ENCODE assay signal across 11 cellular contexts in genomic region chr4:73917081-73917501, GRCh38. TPM values are rescaled to one million over a fixed set of nuclear protein-coding genes. Genes with fewer than 3 reads are reported as not detected.
DNase-seq lines count a peak whose midpoint lies in the region; TF ChIP-seq lines count a peak whose summit lies in the region.
"Had no signal": no experiment of that assay in that cellular context is flagged by ENCODE, and none has a peak within 500 bp of the region (broad histone marks: within the 10 kb centered on the region; RNA-seq: fewer than 3 reads in every experiment).

No MANE protein-coding gene starts in this region.

- peak; percentile 98 for DNase-seq in H4 (ENCODE audit: low spot score)
- DNase-seq in T1000 (lab: John Stamatoyannopoulos, UW) = peak; percentile 23
- DNase-seq in fibroblast of villous mesenchyme (ENCODE audit: low read depth) = peak; percentile 99
- DNase-seq in smooth muscle cell (lab: John Stamatoyannopoulos, UW; ENCODE audit: unreplicated experiment) = no peak
- no peak for DNase-seq in posterior vena cava (ENCODE audit: low spot score)
- no peak for DNase-seq in H9
- no peak for DNase-seq in type B pancreatic cell (ENCODE audit: extremely low spot score, unreplicated experiment)
- DNase-seq: glutamatergic neuron, Kasumi-1, NCI-H774, T-helper 9 cell had no signal

- no peak overlapping the region for H2AFZ ChIP-seq in smooth muscle cell (ENCODE audit: low read depth)
- no peak overlapping the region for H2AFZ ChIP-seq in H9 (ENCODE audit: low read length)

- H3K9ac ChIP-seq in smooth muscle cell (ENCODE audit: low read depth) = peak overlapping the region; percentile 66
- no peak overlapping the region for H3K9ac ChIP-seq in H9 (ENCODE audit: extremely low read depth, insufficient read length, low read length)

- H2BK20ac ChIP-seq in H9 (ENCODE audit: low read depth, low read length, poor library complexity, severe bottlenecking) = no peak overlapping the region

- no peak overlapping the region for H4K5ac ChIP-seq in H9 (ENCODE audit: insufficient read length, low read depth, low read length)

- no peak overlapping the region for H3T11ph ChIP-seq in H9 (ENCODE audit: low read length)

- H3K9me3 ChIP-seq in smooth muscle cell (replicated peaks; ENCODE audit: low read depth) (no peaks in the 10 kb centered on the region), H9 (ENCODE audit: control insufficient read depth, low read depth, low read length) (no peaks in the 10 kb centered on the region)

- no peaks in the 10 kb centered on the region for H3K23me2 ChIP-seq in H9 (ENCODE audit: insufficient read length, low read depth, low read length, poor library complexity, severe bottlenecking)

- H3K79me2 ChIP-seq in smooth muscle cell (ENCODE audit: low read depth) (no peaks in the 10 kb centered on the region), H9 (ENCODE audit: insufficient read depth, low read length) (no peaks in the 10 kb centered on the region)

- no peak overlapping the region for H2BK15ac ChIP-seq in H9 (ENCODE audit: low read depth, low read length)

- no peak overlapping the region for H2BK5ac ChIP-seq in H9 (ENCODE audit: insufficient read length, low read length)

- peak overlapping the region; percentile 96 for H3K27ac ChIP-seq in smooth muscle cell (ENCODE audit: low read depth)
- H3K27ac ChIP-seq in H9 (ENCODE audit: insufficient read length, low read depth, low read length) = no peak overlapping the region

- no peak overlapping the region for H3K18ac ChIP-seq in H9 (ENCODE audit: insufficient read length, low read depth, low read length)

- H3K4me3 Mint-ChIP-seq in H9 (no peak overlapping the region), type B pancreatic cell (no peak overlapping the region)

- H3K4me2 ChIP-seq in smooth muscle cell (peak overlapping the region; percentile 54), H9 (ENCODE audit: insufficient read depth, insufficient read length, low read length) (no peak overlapping the region)

- H3K4me1 ChIP-seq in smooth muscle cell (ENCODE audit: low read depth) = peaks cover 10% of the 10 kb centered on the region
- H3K4me1 ChIP-seq in H9 (ENCODE audit: insufficient read depth, low read length) = no peaks in the 10 kb centered on the region

- H3K27me3 ChIP-seq in smooth muscle cell (ENCODE audit: low read depth) = no peaks in the 10 kb centered on the region
- H3K27me3 ChIP-seq in H9 (ENCODE audit: insufficient read depth, low read length) = no peaks in the 10 kb centered on the region

- intact Hi-C loops in posterior vena cava (cut with DNase I) = no loop called here

- H3K36me3 Mint-ChIP-seq in H9 (ENCODE audit: insufficient read depth in 1 of 3, low read depth in 3 of 3) = no peaks in the 10 kb centered on the region
- no peaks in the 10 kb centered on the region for H3K36me3 Mint-ChIP-seq in type B pancreatic cell

- 14% methylated on average over 2 of the region's 2 CpGs for WGBS in smooth muscle cell (ENCODE audit: low lambda C conversion rate)
- no CpG with 5 or more reads among the region's 2 CpGs for WGBS in H9 (ENCODE audit: extremely low coverage, insufficient read length, low lambda C conversion rate)

- H3K79me1 ChIP-seq in H9 (ENCODE audit: insufficient read depth, low read depth, low read length, poor library complexity, severe bottlenecking) = no peaks in the 10 kb centered on the region

- H3K4ac ChIP-seq in H9 (ENCODE audit: low read depth, low read length) = no peak overlapping the region

- no peak overlapping the region for H4K8ac ChIP-seq in H9 (replicated peaks; ENCODE audit: insufficient read length, low read depth, low read length)

- no peak overlapping the region for H4K91ac ChIP-seq in H9 (ENCODE audit: insufficient read length, low read depth, low read length)

- H4K20me1 ChIP-seq in smooth muscle cell (ENCODE audit: low read depth) (no peaks in the 10 kb centered on the region), H9 (ENCODE audit: control insufficient read depth, insufficient read depth, insufficient read length) (no peaks in the 10 kb centered on the region)

- peaks cover 13% of the 10 kb centered on the region for H3F3A ChIP-seq in smooth muscle cell (ENCODE audit: low read depth)

- H3K14ac ChIP-seq in H9 (ENCODE audit: insufficient read depth, low read length) = no peak overlapping the region

- H3K36me3 ChIP-seq in smooth muscle cell (ENCODE audit: low read depth) = no peaks in the 10 kb centered on the region

- H3K4me3 ChIP-seq in fibroblast of villous mesenchyme (ENCODE audit: low read depth, low read length) = no peak overlapping the region
- no peak overlapping the region for H3K4me3 ChIP-seq in smooth muscle cell

- no peak overlapping the region for H2BK120ac ChIP-seq in H9 (ENCODE audit: low read depth, low read length, poor library complexity, severe bottlenecking)

- TF ChIP-seq CTCF in fibroblast of villous mesenchyme (IDR thresholded peaks at IDR 0.05; ENCODE audit: insufficient read depth, low read depth, low read length) (no peak), smooth muscle cell (IDR thresholded peaks at IDR 0.05; ENCODE audit: borderline replicate concordance, insufficient read depth, poor library complexity, severe bottlenecking) (no peak), H9 (conservative IDR thresholded peaks at IDR 0.05) (no peak), type B pancreatic cell (conservative IDR thresholded peaks at IDR 0.05) (no peak)

- H3K56ac ChIP-seq in H9 (ENCODE audit: insufficient read length, low read depth, low read length) = no peak overlapping the region

- no peaks in the 10 kb centered on the region for H3K9me3 Mint-ChIP-seq in H9
- no peaks in the 10 kb centered on the region for H3K9me3 Mint-ChIP-seq in type B pancreatic cell

- H3K4me1 Mint-ChIP-seq in H9 = no peaks in the 10 kb centered on the region
- no peaks in the 10 kb centered on the region for H3K4me1 Mint-ChIP-seq in type B pancreatic cell (ENCODE audit: unreplicated experiment)

- H2BK12ac ChIP-seq in H9 (ENCODE audit: insufficient read length, low read depth, low read length) = no peak overlapping the region

- H3K23ac ChIP-seq in H9 (ENCODE audit: insufficient read length, low read depth, low read length) = no peak overlapping the region

- H3K27me3 Mint-ChIP-seq in H9 (ENCODE audit: low read depth) = no peaks in the 10 kb centered on the region
- peaks cover 16% of the 10 kb centered on the region for H3K27me3 Mint-ChIP-seq in type B pancreatic cell

- H2AK5ac ChIP-seq in H9 (ENCODE audit: insufficient read length, low read length) = no peak overlapping the region

- no peak overlapping the region for H3K27ac Mint-ChIP-seq in H9
- H3K27ac Mint-ChIP-seq in type B pancreatic cell = no peak overlapping the region

RNA-seq across cellular contexts. Expression of gene CXCL1, which starts 47.9 kb away (rescaled TPM):
- total RNA-seq in H4 (2014; rRNA removed; shearing (Covaris generic)) = not detected in 2 replicates
- 17.4 and 134 TPM in 2 replicates for total RNA-seq in fibroblast of villous mesenchyme
- 6.4 and 20.9 TPM in 2 replicates for total RNA-seq in smooth muscle cell
- polyA plus RNA-seq in smooth muscle cell = 23.2 and 39.7 TPM in 2 replicates
- 1 to 10 TPM in 1 of 2 donors, under 1 TPM in 1; 0.74 to 2.2 TPM for total RNA-seq in posterior vena cava
- 0.20 TPM in 2 replicates for total RNA-seq in H9 (2021)
- 3.8 and 5.7 TPM in 2 replicates for total RNA-seq in type B pancreatic cell (ENCODE audit: low replicate concordance)

Comparison
In these comparisons a context has a peak if more than half of its experiments do, and no peak if none do; other contexts are left out.
1. DNase-seq: peak in H4 (single experiment), T1000 (single experiment) and fibroblast of villous mesenchyme (single experiment); none in smooth muscle cell (single experiment), posterior vena cava (single experiment), H9 (single experiment) and type B pancreatic cell (single experiment).